8 cellular contexts compared by ENCODE assay signal in genomic region chr10:48604408-48605263, GRCh38. TPM values are rescaled to one million over a fixed set of nuclear protein-coding genes. Genes with fewer than 3 reads are reported as not detected.
DNase-seq lines count a peak whose midpoint lies in the region; ATAC-seq and TF ChIP-seq lines count a peak whose summit lies in the region.

A gene with protein sequence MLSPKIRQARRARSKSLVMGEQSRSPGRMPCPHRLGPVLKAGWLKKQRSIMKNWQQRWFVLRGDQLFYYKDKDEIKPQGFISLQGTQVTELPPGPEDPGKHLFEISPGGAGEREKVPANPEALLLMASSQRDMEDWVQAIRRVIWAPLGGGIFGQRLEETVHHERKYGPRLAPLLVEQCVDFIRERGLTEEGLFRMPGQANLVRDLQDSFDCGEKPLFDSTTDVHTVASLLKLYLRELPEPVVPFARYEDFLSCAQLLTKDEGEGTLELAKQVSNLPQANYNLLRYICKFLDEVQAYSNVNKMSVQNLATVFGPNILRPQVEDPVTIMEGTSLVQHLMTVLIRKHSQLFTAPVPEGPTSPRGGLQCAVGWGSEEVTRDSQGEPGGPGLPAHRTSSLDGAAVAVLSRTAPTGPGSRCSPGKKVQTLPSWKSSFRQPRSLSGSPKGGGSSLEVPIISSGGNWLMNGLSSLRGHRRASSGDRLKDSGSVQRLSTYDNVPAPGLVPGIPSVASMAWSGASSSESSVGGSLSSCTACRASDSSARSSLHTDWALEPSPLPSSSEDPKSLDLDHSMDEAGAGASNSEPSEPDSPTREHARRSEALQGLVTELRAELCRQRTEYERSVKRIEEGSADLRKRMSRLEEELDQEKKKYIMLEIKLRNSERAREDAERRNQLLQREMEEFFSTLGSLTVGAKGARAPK (minus strand): TSS chr10:48605073. CDS start chr10:48604796, 277 bp downstream.

- WGBS in hepatocyte (ENCODE audit: low lambda C conversion rate, missing lambda C conversion rate), result 37% methylated on average over 44 of the region's 56 CpGs

- no peak within 1 kb of the TSS for H3K9ac ChIP-seq in rectal smooth muscle tissue (ENCODE audit: low read length)

- DNase-seq in EH (ENCODE audit: low read depth) (peak; percentile 58), astrocyte of the hippocampus (ENCODE audit: low read depth, low spot score) (peak; percentile 70), hepatocyte (ENCODE audit: low spot score) (peak; percentile 32), HUDEP-2 (lab: John Stamatoyannopoulos, UW; ENCODE audit: unreplicated experiment in 76 of 76) (no peak)

- TF ChIP-seq CTCF in hepatocyte (IDR thresholded peaks at IDR 0.05; ENCODE audit: poor library complexity), result no peak

- ATAC-seq in HG03066 (IDR thresholded peaks at IDR 0.05; ENCODE audit: low read depth, unreplicated experiment), result peak; percentile 53
- ATAC-seq in HG03095 (IDR thresholded peaks at IDR 0.05; ENCODE audit: unreplicated experiment), result no peak
- no peak for ATAC-seq in GM21360 (IDR thresholded peaks at IDR 0.05; ENCODE audit: unreplicated experiment)

- peak within 1 kb of the TSS; percentile 52 for H2AFZ ChIP-seq in hepatocyte

- H3K36me3 ChIP-seq in hepatocyte (replicated peaks; ENCODE audit: insufficient read depth, low read depth) (no peaks in the 10 kb centered on the region), rectal smooth muscle tissue (ENCODE audit: control insufficient read depth, insufficient read depth, low read length) (no peaks in the 10 kb centered on the region)

- no peaks in the 10 kb centered on the region for H3K79me2 ChIP-seq in hepatocyte

- no peak within 1 kb of the TSS for H3K4me3 ChIP-seq in hepatocyte
- peak within 1 kb of the TSS; percentile 67 for H3K4me3 ChIP-seq in rectal smooth muscle tissue (ENCODE audit: low read length)

- no peaks in the 10 kb centered on the region for H3K9me3 ChIP-seq in hepatocyte (ENCODE audit: low read depth)

- H3K4me1 ChIP-seq in hepatocyte (ENCODE audit: insufficient read depth) (peaks cover 3% of the 10 kb centered on the region), rectal smooth muscle tissue (ENCODE audit: control insufficient read depth, insufficient read depth, low read length) (no peaks in the 10 kb centered on the region)

- no peaks in the 10 kb centered on the region for H3K9me2 ChIP-seq in hepatocyte (replicated peaks; ENCODE audit: insufficient read depth)

- no peak within 1 kb of the TSS for H3K27ac ChIP-seq in hepatocyte
- no peak within 1 kb of the TSS for H3K27ac ChIP-seq in rectal smooth muscle tissue (ENCODE audit: low read depth, low read length)

- no peaks in the 10 kb centered on the region for H4K20me1 ChIP-seq in hepatocyte (ENCODE audit: insufficient read depth, poor library complexity, severe bottlenecking)

- H3K27me3 ChIP-seq in hepatocyte (peaks cover 21% of the 10 kb centered on the region), rectal smooth muscle tissue (ENCODE audit: control insufficient read depth, insufficient read depth, low read length) (peaks cover 4% of the 10 kb centered on the region)

- peak within 1 kb of the TSS; percentile 94 for H3K4me2 ChIP-seq in hepatocyte

RNA-seq across cellular contexts. Expression of the gene that starts here (rescaled TPM):
- 0.52 and 1.8 TPM in 2 replicates for total RNA-seq in hepatocyte
- 1.7 and 4.1 TPM in 2 replicates for polyA plus RNA-seq in hepatocyte

Comparison
In these comparisons a context has a peak if more than half of its experiments do, and no peak if none do; other contexts are left out.
1. DNase-seq: peak in EH (single experiment), astrocyte of the hippocampus (single experiment) and hepatocyte (single experiment); none in HUDEP-2 (0 of 76).